ENCODE assay signal across 39 cellular contexts in genomic region chr1:31607360-31607759, GRCh38. TPM values are rescaled to one million over a fixed set of nuclear protein-coding genes. Genes with fewer than 3 reads are reported as not detected.
"Had no signal": no experiment of that assay in that cellular context is flagged by ENCODE, and none has a peak within 500 bp of the region (broad histone marks: within the 10 kb centered on the region; RNA-seq: fewer than 3 reads in every experiment).

No MANE protein-coding gene starts in this region.

- H3K36me3 ChIP-seq: esophagus muscularis mucosa, gastroesophageal sphincter, heart right ventricle, lower lobe of right lung, neural progenitor cell, spleen, suprapubic skin, tibial artery, upper lobe of left lung, vagina had no signal

- FAIRE-seq: colon, endothelial cell of umbilical vein, islet of Langerhans had no signal

- ATAC-seq: foreskin keratinocyte; gastroesophageal sphincter; heart right ventricle; left colon; left ventricle myocardium superior; lower lobe of right lung; mucosa of descending colon; psoas muscle; right cardiac atrium; stimulated activated naive CD8-positive, alpha-beta T cell treated with anti-CD3 and anti-CD28 coated beads, Interleukin-15, amount 100 ng/mL, for 72 hours had no signal

- H3K27ac ChIP-seq: esophagus muscularis mucosa, foreskin keratinocyte, gastroesophageal sphincter, heart right ventricle, lower lobe of right lung, neural progenitor cell, parathyroid adenoma, psoas muscle, skin epidermis, spleen, suprapubic skin, tibial artery, upper lobe of left lung, vagina had no signal

- H3K4me3 ChIP-seq: esophagus muscularis mucosa, gastroesophageal sphincter, heart right ventricle, lower lobe of right lung, mucosa of descending colon, neural progenitor cell, psoas muscle, skin epidermis, spleen, suprapubic skin, tibial artery, upper lobe of left lung, vagina had no signal

- H3K36me3 Mint-ChIP-seq: memory B cell, mesothelial cell of epicardium, naive B cell, neural progenitor cell had no signal

- H3K4me3 Mint-ChIP-seq: memory B cell; mesothelial cell of epicardium; naive B cell; nephron; neural progenitor cell; stimulated activated naive CD8-positive, alpha-beta T cell treated with anti-CD3 and anti-CD28 coated beads, Interleukin-15, amount 100 ng/mL, for 72 hours had no signal

- H3K9me3 Mint-ChIP-seq: nephron; neural progenitor cell; stimulated activated naive CD8-positive, alpha-beta T cell treated with anti-CD3 and anti-CD28 coated beads, Interleukin-15, amount 100 ng/mL, for 72 hours had no signal

- H3K27me3 Mint-ChIP-seq: memory B cell, naive B cell had no signal

- H3K9me3 ChIP-seq: esophagus muscularis mucosa, gastroesophageal sphincter, heart right ventricle, lower lobe of right lung, mucosa of descending colon, psoas muscle, spleen, suprapubic skin, tibial artery, upper lobe of left lung, vagina had no signal

- H3K4me1 Mint-ChIP-seq: neural progenitor cell had no signal

- H3K27me3 ChIP-seq: esophagus muscularis mucosa, gastroesophageal sphincter, heart right ventricle, neural progenitor cell, spleen, suprapubic skin, tibial artery, upper lobe of left lung, vagina had no signal

- H3K4me1 ChIP-seq: esophagus muscularis mucosa, foreskin keratinocyte, gastroesophageal sphincter, lower lobe of right lung, neural progenitor cell, parathyroid adenoma, psoas muscle, spleen, suprapubic skin, tibial artery, upper lobe of left lung, vagina had no signal

- H3K27ac Mint-ChIP-seq: memory B cell; mesothelial cell of epicardium; nephron; neural progenitor cell; stimulated activated naive CD8-positive, alpha-beta T cell treated with anti-CD3 and anti-CD28 coated beads, Interleukin-15, amount 100 ng/mL, for 72 hours had no signal

- DNase-seq: caudate nucleus; cerebellar nuclear complex; dermis blood vessel endothelial cell; effector memory CD4-positive, alpha-beta T cell; foreskin keratinocyte; glutamatergic neuron; heart right ventricle; hippocampal formation; kidney glomerular epithelial cell; left colon; left ventricle myocardium superior; lower lobe of right lung; mucosa of descending colon; naive B cell; psoas muscle; right cardiac atrium; spleen; stimulated activated CD4-positive, alpha-beta T cell treated with anti-CD3 and anti-CD28 coated beads, Interleukin-4, amount 100 ng/mL, for 4 hours; stimulated activated naive CD4-positive, alpha-beta T cell; stimulated activated naive CD8-positive, alpha-beta T cell treated with anti-CD3 and anti-CD28 coated beads, Interleukin-15, amount 100 ng/mL, for 72 hours; tibial artery; upper lobe of left lung had no signal

RNA-seq across cellular contexts. Expression of gene HCRTR1, which starts 10.1 kb away (rescaled TPM):
- total RNA-seq: epithelial cell of proximal tubule, fibroblast of lung, foreskin keratinocyte, lower lobe of right lung, mucosa of descending colon, osteoblast, renal cortical epithelial cell, spleen, suprapubic skin, vagina had no signal
- polyA plus RNA-seq: fibroblast of lung, foreskin keratinocyte had no signal
